Comparison of ENCODE assay signal across 21 cellular contexts in genomic region chr15:77012117-77012712, GRCh38. TPM values are rescaled to one million over a fixed set of nuclear protein-coding genes. Genes with fewer than 3 reads are reported as not detected.
DNase-seq lines count a peak whose midpoint lies in the region; ATAC-seq and TF ChIP-seq lines count a peak whose summit lies in the region.
"Had no signal": no experiment of that assay in that cellular context is flagged by ENCODE, and none has a peak within 500 bp of the region (broad histone marks: within the 10 kb centered on the region; RNA-seq: fewer than 3 reads in every experiment).

No MANE protein-coding gene starts in this region.

- intact Hi-C loops in activated CD4-positive, alpha-beta memory T cell treated with anti-CD3 and anti-CD28 coated beads for 36 hours (cut with micrococcal nuclease), result loop anchor here (2.0 kb wide), 1 partner anchor 35 kb away; no protein-coding TSS in a partner anchor
- intact Hi-C loops in esophagus squamous epithelium (cut with DNase I) (no loop called here), left ventricle myocardium inferior (cut with micrococcal nuclease) (no loop called here)

- no peaks in the 10 kb centered on the region for H3K9me3 Mint-ChIP-seq in stimulated activated naive CD8-positive, alpha-beta T cell treated with anti-CD3 and anti-CD28 coated beads, Interleukin-15, Interleukin-2, amounts not matched to agents 100 ng/mL and 50 ng/mL, for 24 hours
- H3K9me3 Mint-ChIP-seq in activated CD4-positive, alpha-beta memory T cell treated with anti-CD3 and anti-CD28 coated beads for 36 hours, result no peaks in the 10 kb centered on the region
- no peaks in the 10 kb centered on the region for H3K9me3 Mint-ChIP-seq in immature natural killer cell
- H3K9me3 Mint-ChIP-seq: brain had no signal

- H3K27ac Mint-ChIP-seq in stimulated activated naive CD8-positive, alpha-beta T cell treated with anti-CD3 and anti-CD28 coated beads, Interleukin-15, Interleukin-2, amounts not matched to agents 100 ng/mL and 50 ng/mL, for 24 hours, result peak overlapping the region; percentile 92
- H3K27ac Mint-ChIP-seq in activated CD4-positive, alpha-beta memory T cell treated with anti-CD3 and anti-CD28 coated beads for 36 hours, result peak overlapping the region; percentile 85
- peak overlapping the region; percentile 91 to 99 (median 96) for H3K27ac Mint-ChIP-seq in immature natural killer cell
- H3K27ac Mint-ChIP-seq: brain had no signal

- no peaks in the 10 kb centered on the region for H3K9me3 ChIP-seq in esophagus squamous epithelium
- no peaks in the 10 kb centered on the region for H3K9me3 ChIP-seq in left ventricle myocardium inferior (replicated peaks)
- H3K9me3 ChIP-seq: Caco-2, colonic mucosa, heart left ventricle, mucosa of descending colon, testis had no signal

- DNase-seq in stimulated activated naive CD8-positive, alpha-beta T cell treated with anti-CD3 and anti-CD28 coated beads, Interleukin-15, Interleukin-2, amounts not matched to agents 100 U/mL and 50 U/mL, for 24 hours, result no peak
- DNase-seq in activated CD4-positive, alpha-beta memory T cell treated with anti-CD3 and anti-CD28 coated beads for 36 hours, result no peak
- DNase-seq in immature natural killer cell, result no peak
- no peak for DNase-seq in esophagus squamous epithelium (lab: John Stamatoyannopoulos, UW)
- no peak for DNase-seq in left ventricle myocardium inferior
- DNase-seq in NCI-H510A (lab: John Stamatoyannopoulos, UW), result no peak
- DNase-seq: Caco-2; colonic mucosa; MV-4-11; NCI-H2029 treated with DMSO at 0.1 percent for 48 hours; NCI-H446 treated with DMSO at 0.1 percent for 48 hours; occipital lobe; retina; stimulated activated CD4-positive, alpha-beta T cell treated with anti-CD3 and anti-CD28 coated beads, Interleukin-12 subunit alpha, Interleukin-12 subunit beta, amount 100 ng/mL, for 4 hours; testis had no signal

- H3K27ac ChIP-seq in esophagus squamous epithelium, result peak overlapping the region in 1 of 4 donors; percentile 3
- H3K27ac ChIP-seq in left ventricle myocardium inferior (replicated peaks), result no peak overlapping the region
- H3K27ac ChIP-seq: colonic mucosa, testis had no signal

- peak overlapping the region; percentile 80 for H3K4me3 Mint-ChIP-seq in stimulated activated naive CD8-positive, alpha-beta T cell treated with anti-CD3 and anti-CD28 coated beads, Interleukin-15, Interleukin-2, amounts not matched to agents 100 ng/mL and 50 ng/mL, for 24 hours
- H3K4me3 Mint-ChIP-seq in activated CD4-positive, alpha-beta memory T cell treated with anti-CD3 and anti-CD28 coated beads for 36 hours, result no peak overlapping the region
- H3K4me3 Mint-ChIP-seq in immature natural killer cell, result peak overlapping the region; percentile 80 to 91 (median 86)
- H3K4me3 Mint-ChIP-seq: brain had no signal

- peaks cover 88% of the 10 kb centered on the region for H3K4me1 Mint-ChIP-seq in stimulated activated naive CD8-positive, alpha-beta T cell treated with anti-CD3 and anti-CD28 coated beads, Interleukin-15, Interleukin-2, amounts not matched to agents 100 ng/mL and 50 ng/mL, for 24 hours (ENCODE audit: low read depth)
- H3K4me1 Mint-ChIP-seq in activated CD4-positive, alpha-beta memory T cell treated with anti-CD3 and anti-CD28 coated beads for 36 hours (ENCODE audit: low read depth), result peaks cover 78% of the 10 kb centered on the region
- peaks cover 91 to 95% of the 10 kb centered on the region in 2 donors for H3K4me1 Mint-ChIP-seq in immature natural killer cell
- H3K4me1 Mint-ChIP-seq: brain had no signal

- peaks cover 32% of the 10 kb centered on the region for H3K36me3 Mint-ChIP-seq in stimulated activated naive CD8-positive, alpha-beta T cell treated with anti-CD3 and anti-CD28 coated beads, Interleukin-15, Interleukin-2, amounts not matched to agents 100 ng/mL and 50 ng/mL, for 24 hours (ENCODE audit: low read depth)
- peaks cover 26% of the 10 kb centered on the region for H3K36me3 Mint-ChIP-seq in activated CD4-positive, alpha-beta memory T cell treated with anti-CD3 and anti-CD28 coated beads for 36 hours
- H3K36me3 Mint-ChIP-seq in immature natural killer cell, result peaks cover 0 to 6% (median 0%) of the 10 kb centered on the region in 3 donors
- H3K36me3 Mint-ChIP-seq: brain had no signal

- TF ChIP-seq CTCF in esophagus squamous epithelium (IDR thresholded peaks at IDR 0.05), result no peak
- no peak for TF ChIP-seq CTCF in left ventricle myocardium inferior (IDR thresholded peaks at IDR 0.05; ENCODE audit: borderline replicate concordance)

- H3K27me3 ChIP-seq in esophagus squamous epithelium (no peaks in the 10 kb centered on the region), left ventricle myocardium inferior (ENCODE audit: low read depth) (no peaks in the 10 kb centered on the region)
- H3K27me3 ChIP-seq: colonic mucosa, heart left ventricle, testis had no signal

- H3K4me1 ChIP-seq in esophagus squamous epithelium (peaks cover 0 to 33% (median 0%) of the 10 kb centered on the region in 3 donors), left ventricle myocardium inferior (peaks cover 14% of the 10 kb centered on the region)
- H3K4me1 ChIP-seq: Caco-2, testis had no signal

- no peak for ATAC-seq in stimulated activated naive CD8-positive, alpha-beta T cell treated with anti-CD3 and anti-CD28 coated beads, Interleukin-15, Interleukin-2, amounts not matched to agents 100 U/mL and 50 U/mL, for 24 hours
- ATAC-seq: HCT116, heart left ventricle, K562 had no signal

- WGBS in esophagus squamous epithelium, 2 donors, result 90 to 100% methylated on average over 2 to 3 of the region's 3 CpGs

- no peak for TF ChIP-seq POLR2A in esophagus squamous epithelium (IDR thresholded peaks at IDR 0.05)

- H3K4me3 ChIP-seq in esophagus squamous epithelium, result no peak overlapping the region
- H3K4me3 ChIP-seq in left ventricle myocardium inferior, result no peak overlapping the region
- H3K4me3 ChIP-seq: colonic mucosa, K562, mucosa of descending colon, testis had no signal

- no peaks in the 10 kb centered on the region for H3K36me3 ChIP-seq in esophagus squamous epithelium
- no peaks in the 10 kb centered on the region for H3K36me3 ChIP-seq in left ventricle myocardium inferior
- H3K36me3 ChIP-seq: colonic mucosa, heart left ventricle had no signal

- POLR2A ChIA-PET in activated CD4-positive, alpha-beta memory T cell treated with anti-CD3 and anti-CD28 coated beads for 36 hours (lab: Charles Lee), result interaction anchor here (1.8 to 2.2 kb wide), 2 partner anchors 9 to 17 kb away, joined by 10 to 26 read pairs; partner anchors contain the start of gene PSTPIP1

- no peaks in the 10 kb centered on the region for H3K27me3 Mint-ChIP-seq in stimulated activated naive CD8-positive, alpha-beta T cell treated with anti-CD3 and anti-CD28 coated beads, Interleukin-15, Interleukin-2, amounts not matched to agents 100 ng/mL and 50 ng/mL, for 24 hours
- peaks cover 1% of the 10 kb centered on the region for H3K27me3 Mint-ChIP-seq in activated CD4-positive, alpha-beta memory T cell treated with anti-CD3 and anti-CD28 coated beads for 36 hours
- peaks cover 10 to 16% (median 11%) of the 10 kb centered on the region in 3 donors for H3K27me3 Mint-ChIP-seq in immature natural killer cell (ENCODE audit: low read depth in 3 of 3)

- CTCF ChIA-PET in activated CD4-positive, alpha-beta memory T cell treated with anti-CD3 and anti-CD28 coated beads for 36 hours (lab: Charles Lee), result interaction anchor here (0.9 to 2.1 kb wide), 6 partner anchors 13 to 41 kb away, joined by 3 to 17 read pairs (median 6); no protein-coding TSS in a partner anchor

RNA-seq across cellular contexts. Expression of gene PSTPIP1, which starts 17.3 kb away (rescaled TPM):
- 100 to 1,000 TPM; 155 to 164 TPM for total RNA-seq in activated CD4-positive, alpha-beta memory T cell treated with anti-CD3 and anti-CD28 coated beads for 36 hours
- 100 to 1,000 TPM in 1 of 3 donors, 10 to 100 TPM in 2; 84.4 to 127 (median 99.3) TPM for polyA plus RNA-seq in immature natural killer cell
- total RNA-seq in esophagus squamous epithelium (1 to 10 TPM in 3 of 4 donors, under 1 TPM in 1; 0.57 to 9.9 (median 5.3) TPM), left ventricle myocardium inferior (3.5 TPM)
- total RNA-seq: Caco-2, K562 had no signal
- polyA plus RNA-seq: K562 had no signal

RNA-seq across cellular contexts. Expression of gene TSPAN3, which starts 58.7 kb away (rescaled TPM):
- 10 to 100 TPM; 28.9 to 29.1 TPM for total RNA-seq in activated CD4-positive, alpha-beta memory T cell treated with anti-CD3 and anti-CD28 coated beads for 36 hours
- 100 to 1,000 TPM in 2 of 3 donors, 10 to 100 TPM in 1; 96.3 to 145 (median 105) TPM for polyA plus RNA-seq in immature natural killer cell
- total RNA-seq in esophagus squamous epithelium (100 to 1,000 TPM in 1 of 4 donors, 10 to 100 TPM in 3; 77.3 to 114 (median 87.0) TPM), left ventricle myocardium inferior (98.6 TPM)

Comparison
In these comparisons a context has a peak if more than half of its experiments do, and no peak if none do; other contexts are left out.
1. RNA of gene PSTPIP1, which starts 17.3 kb away (total RNA-seq): 155 to 164 TPM in activated CD4-positive, alpha-beta memory T cell treated with anti-CD3 and anti-CD28 coated beads for 36 hours; 0.57 to 9.9 TPM in esophagus squamous epithelium and 3.5 TPM in left ventricle myocardium inferior (single experiment); every median in the first group is over 10 times any median in the second.
2. Peak in every context shown above with its lines, with median percentiles within 50 percentile points of each other: H3K27ac Mint-ChIP-seq.